In genomic region chr18:21978546-21979170, GRCh38 we compare ENCODE assay signal across 25 cellular contexts.
"Had no signal": no experiment of that assay in that cellular context is flagged by ENCODE, and none has a peak within 500 bp of the region (broad histone marks: within the 10 kb centered on the region; RNA-seq: fewer than 3 reads in every experiment).

No MANE protein-coding gene starts in this region.

- H3K4me1 ChIP-seq: left lung, psoas muscle, right atrium auricular region, tibial artery had no signal

- H3K27ac ChIP-seq: left lung, psoas muscle, right atrium auricular region, tibial artery had no signal

- DNase-seq: activated B cell treated with CpG ODN at 0.5 μM for 24 hours; activated CD4-positive, alpha-beta T cell treated with anti-CD3 and anti-CD28 coated beads for 36 hours; activated CD4-positive, alpha-beta T cell treated with anti-CD3 and anti-CD28 coated beads, Interleukin-2, amount 50 U/mL, for 48 hours; activated naive CD4-positive, alpha-beta T cell treated with anti-CD3 and anti-CD28 coated beads for 36 hours; activated naive CD8-positive, alpha-beta T cell treated with anti-CD3 and anti-CD28 coated beads, Interleukin-2, amount 10 ng/mL, durations not matched to agents 7 days and 5 days; activated T-cell treated with anti-CD3 and anti-CD28 coated beads, Interleukin-2, amount 50 U/mL, for 48 hours; amniotic stem cell; caudate nucleus; effector CD4-positive, alpha-beta T cell; foreskin fibroblast; immature natural killer cell; left lung; mucosa of descending colon; naive B cell; psoas muscle; stimulated activated CD4-positive, alpha-beta T cell treated with anti-CD3 and anti-CD28 coated beads, Interleukin-12 subunit alpha, Interleukin-12 subunit beta, amount 100 ng/mL, for 4 hours; stimulated activated CD4-positive, alpha-beta T cell treated with anti-CD3 and anti-CD28 coated beads, Interleukin-4, amount 100 ng/mL, for 4 hours; T-helper 9 cell; tibial artery had no signal

- H3K4me3 Mint-ChIP-seq: activated B cell treated with CpG ODN at 0.5 μM for 24 hours; activated CD4-positive, alpha-beta T cell treated with anti-CD3 and anti-CD28 coated beads for 36 hours; activated naive CD4-positive, alpha-beta T cell treated with anti-CD3 and anti-CD28 coated beads for 36 hours; activated naive CD8-positive, alpha-beta T cell treated with anti-CD3 and anti-CD28 coated beads, Interleukin-2, amount 10 ng/mL, durations not matched to agents 7 days and 5 days; dendritic cell treated with granulocyte-macrophage colony-stimulating factor and Interleukin-4, amounts not matched to agents 40 ng/mL and 50 ng/mL, for 4 days; immature natural killer cell; naive B cell; neural crest cell; stimulated activated naive CD8-positive, alpha-beta T cell treated with anti-CD3 and anti-CD28 coated beads, Interleukin-15, Interleukin-2, amounts not matched to agents 100 ng/mL and 50 ng/mL, for 24 hours had no signal

- H3K4me3 ChIP-seq: left lung, mucosa of descending colon, psoas muscle, right atrium auricular region, tibial artery had no signal

- H3K27ac Mint-ChIP-seq: activated B cell treated with CpG ODN at 0.5 μM for 24 hours; activated CD4-positive, alpha-beta T cell treated with anti-CD3 and anti-CD28 coated beads for 36 hours; activated naive CD4-positive, alpha-beta T cell treated with anti-CD3 and anti-CD28 coated beads for 36 hours; activated naive CD8-positive, alpha-beta T cell treated with anti-CD3 and anti-CD28 coated beads, Interleukin-2, amount 10 ng/mL, durations not matched to agents 7 days and 5 days; dendritic cell treated with granulocyte-macrophage colony-stimulating factor and Interleukin-4, amounts not matched to agents 40 ng/mL and 50 ng/mL, for 4 days; immature natural killer cell; naive B cell; stimulated activated naive CD8-positive, alpha-beta T cell treated with anti-CD3 and anti-CD28 coated beads, Interleukin-15, Interleukin-2, amounts not matched to agents 100 ng/mL and 50 ng/mL, for 24 hours had no signal

- H3K4me1 Mint-ChIP-seq: activated B cell treated with CpG ODN at 0.5 μM for 24 hours; activated CD4-positive, alpha-beta T cell treated with anti-CD3 and anti-CD28 coated beads for 36 hours; activated naive CD8-positive, alpha-beta T cell treated with anti-CD3 and anti-CD28 coated beads, Interleukin-2, amount 10 ng/mL, durations not matched to agents 7 days and 5 days; immature natural killer cell; naive B cell had no signal

- ATAC-seq: activated CD4-positive, alpha-beta T cell treated with anti-CD3 and anti-CD28 coated beads for 36 hours; left lung; mucosa of descending colon; psoas muscle; SK-N-SH treated with all-trans-retinoic acid at 6 μM for 48 hours had no signal

- H3K27me3 ChIP-seq: left lung, right atrium auricular region, tibial artery had no signal

- H3K36me3 ChIP-seq: left lung, right atrium auricular region, tibial artery had no signal

- H3K9me3 ChIP-seq: left lung, mucosa of descending colon, psoas muscle, right atrium auricular region, tibial artery had no signal

- H3K9me3 Mint-ChIP-seq: activated B cell treated with CpG ODN at 0.5 μM for 24 hours; activated naive CD4-positive, alpha-beta T cell treated with anti-CD3 and anti-CD28 coated beads for 36 hours; dendritic cell treated with granulocyte-macrophage colony-stimulating factor and Interleukin-4, amounts not matched to agents 40 ng/mL and 50 ng/mL, for 4 days; neural crest cell; stimulated activated naive CD8-positive, alpha-beta T cell treated with anti-CD3 and anti-CD28 coated beads, Interleukin-15, Interleukin-2, amounts not matched to agents 100 ng/mL and 50 ng/mL, for 24 hours had no signal

- H3K27me3 Mint-ChIP-seq: activated B cell treated with CpG ODN at 0.5 μM for 24 hours; dendritic cell treated with granulocyte-macrophage colony-stimulating factor and Interleukin-4, amounts not matched to agents 40 ng/mL and 50 ng/mL, for 4 days had no signal

- H3K36me3 Mint-ChIP-seq: activated naive CD8-positive, alpha-beta T cell treated with anti-CD3 and anti-CD28 coated beads, Interleukin-2, amount 10 ng/mL, durations not matched to agents 7 days and 5 days; immature natural killer cell; naive B cell had no signal

- FAIRE-seq: endometrium had no signal
